ENCODE assay signal across 8 cellular contexts in the genomic region with DNA sequence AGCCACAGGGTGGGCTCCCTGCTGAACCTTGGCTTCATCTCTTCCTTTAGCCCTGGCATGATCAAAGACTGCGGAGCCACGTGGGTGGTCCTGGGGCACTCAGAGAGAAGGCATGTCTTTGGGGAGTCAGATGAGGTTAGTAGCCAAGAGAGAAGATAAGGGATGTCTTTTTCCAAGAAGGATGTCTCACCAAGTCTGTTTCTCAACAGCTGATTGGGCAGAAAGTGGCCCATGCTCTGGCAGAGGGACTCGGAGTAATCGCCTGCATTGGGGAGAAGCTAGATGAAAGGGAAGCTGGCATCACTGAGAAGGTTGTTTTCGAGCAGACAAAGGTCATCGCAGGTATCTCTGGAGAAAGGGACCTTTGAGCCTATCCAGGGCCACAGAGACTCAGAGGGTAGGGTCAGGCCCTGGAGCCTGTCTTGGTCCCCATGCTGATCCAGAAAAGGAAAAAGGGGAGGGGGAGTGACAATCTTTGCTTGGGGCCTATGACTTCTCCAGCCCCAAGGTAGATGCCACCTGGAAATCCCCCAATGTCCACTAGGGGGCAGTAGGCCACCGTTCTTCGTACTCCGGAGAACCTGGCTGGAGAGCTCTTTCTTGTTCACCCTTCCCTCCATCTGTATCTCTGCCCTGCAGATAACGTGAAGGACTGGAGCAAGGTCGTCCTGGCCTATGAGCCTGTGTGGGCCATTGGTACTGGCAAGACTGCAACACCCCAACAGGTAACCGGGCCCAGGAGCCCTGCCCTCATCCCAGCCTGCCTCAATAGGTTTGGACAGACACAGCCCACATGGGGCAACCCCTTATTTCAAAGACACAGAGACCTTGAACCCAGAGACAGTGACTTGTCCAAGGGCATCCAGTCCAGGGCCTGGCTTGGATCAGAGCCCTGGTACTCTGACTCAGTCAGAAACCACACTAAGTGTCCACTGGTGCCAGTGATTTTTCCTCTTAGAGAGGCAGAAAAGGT. TPM values are rescaled to one million over a fixed set of nuclear protein-coding genes. Genes with fewer than 3 reads are reported as not detected.
DNase-seq lines count a peak whose midpoint lies in the region; ATAC-seq and TF ChIP-seq lines count a peak whose summit lies in the region.

No MANE protein-coding gene starts in this region.

- peaks cover 42% of the 10 kb centered on the region for H3K4me1 Mint-ChIP-seq in activated naive CD8-positive, alpha-beta T cell treated with anti-CD3 and anti-CD28 coated beads, Interleukin-2, amount 10 ng/mL, durations not matched to agents 7 days and 5 days
- H3K4me1 Mint-ChIP-seq in progenitor cell of endocrine pancreas (ENCODE audit: low read depth), result peaks cover 30% of the 10 kb centered on the region

- no peaks in the 10 kb centered on the region for H3K9me3 Mint-ChIP-seq in activated naive CD8-positive, alpha-beta T cell treated with anti-CD3 and anti-CD28 coated beads, Interleukin-2, amount 10 ng/mL, durations not matched to agents 7 days and 5 days
- no peaks in the 10 kb centered on the region for H3K9me3 Mint-ChIP-seq in progenitor cell of endocrine pancreas (ENCODE audit: low read depth)

- H3K27ac ChIP-seq in left ventricle myocardium inferior (replicated peaks) (peak overlapping the region; percentile 99), upper lobe of right lung (no peak overlapping the region)

- DNase-seq in ELR (ENCODE audit: low read depth), result peak; percentile 84
- DNase-seq in NCI-H1048 (lab: John Stamatoyannopoulos, UW), result peak; percentile 51
- DNase-seq in SKM-1 (lab: John Stamatoyannopoulos, UW; ENCODE audit: unreplicated experiment), result peak; percentile 20
- peak; percentile 83 for DNase-seq in activated naive CD8-positive, alpha-beta T cell treated with anti-CD3 and anti-CD28 coated beads, Interleukin-2, amount 10 ng/mL, durations not matched to agents 7 days and 5 days
- peak; percentile 69 for DNase-seq in left ventricle myocardium inferior
- DNase-seq in progenitor cell of endocrine pancreas (ENCODE audit: low spot score, unreplicated experiment), result peak; percentile 95
- DNase-seq in upper lobe of right lung, result peak; percentile 83

- ATAC-seq in activated naive CD8-positive, alpha-beta T cell treated with anti-CD3 and anti-CD28 coated beads, Interleukin-2, amount 10 ng/mL, durations not matched to agents 7 days and 5 days (ENCODE audit: low read depth), result no peak
- ATAC-seq in upper lobe of right lung, result peak; percentile 21
- no peak for ATAC-seq in HG02588 (IDR thresholded peaks at IDR 0.05; ENCODE audit: unreplicated experiment)

- peaks cover 68% of the 10 kb centered on the region for H3K4me1 ChIP-seq in left ventricle myocardium inferior
- H3K4me1 ChIP-seq in upper lobe of right lung, result peaks cover 39% of the 10 kb centered on the region

- H3K4me3 Mint-ChIP-seq in activated naive CD8-positive, alpha-beta T cell treated with anti-CD3 and anti-CD28 coated beads, Interleukin-2, amount 10 ng/mL, durations not matched to agents 7 days and 5 days, result peak overlapping the region; percentile 95
- peak overlapping the region; percentile 94 for H3K4me3 Mint-ChIP-seq in progenitor cell of endocrine pancreas (ENCODE audit: low read depth)

- H3K9me3 ChIP-seq in left ventricle myocardium inferior (replicated peaks), result no peaks in the 10 kb centered on the region
- H3K9me3 ChIP-seq in upper lobe of right lung, result no peaks in the 10 kb centered on the region

- intact Hi-C loops in left ventricle myocardium inferior (cut with micrococcal nuclease), result no loop called here
- intact Hi-C loops in upper lobe of right lung (cut with DNase I), result loop anchor here (10.0 kb wide), 1 partner anchor 65 kb away; no protein-coding TSS in a partner anchor

- peak overlapping the region; percentile 78 for H3K27ac Mint-ChIP-seq in activated naive CD8-positive, alpha-beta T cell treated with anti-CD3 and anti-CD28 coated beads, Interleukin-2, amount 10 ng/mL, durations not matched to agents 7 days and 5 days
- H3K27ac Mint-ChIP-seq in progenitor cell of endocrine pancreas, result peak overlapping the region; percentile 85

- H3K36me3 Mint-ChIP-seq in activated naive CD8-positive, alpha-beta T cell treated with anti-CD3 and anti-CD28 coated beads, Interleukin-2, amount 10 ng/mL, durations not matched to agents 7 days and 5 days, result peaks cover 36% of the 10 kb centered on the region
- H3K36me3 Mint-ChIP-seq in progenitor cell of endocrine pancreas (ENCODE audit: insufficient read depth), result peaks cover 29% of the 10 kb centered on the region

- peak; percentile 95 for TF ChIP-seq CTCF in left ventricle myocardium inferior (IDR thresholded peaks at IDR 0.05; ENCODE audit: borderline replicate concordance)
- TF ChIP-seq CTCF in progenitor cell of endocrine pancreas (IDR thresholded peaks at IDR 0.05; ENCODE audit: unreplicated experiment), result peak; percentile 100
- peak; percentile 90 for TF ChIP-seq CTCF in upper lobe of right lung (IDR thresholded peaks at IDR 0.05)

- POLR2A ChIA-PET in activated naive CD8-positive, alpha-beta T cell treated with anti-CD3 and anti-CD28 coated beads, Interleukin-2, amount 10 ng/mL, durations not matched to agents 7 days and 5 days (lab: Charles Lee), result interaction anchor here (0.5 to 7.5 kb wide), 18 partner anchors 10 to 239 kb away, joined by 3 to 106 read pairs (median 5); partner anchors contain the start of genes C12orf57, CDCA3, COPS7A and ENO2

- no peaks in the 10 kb centered on the region for H3K27me3 Mint-ChIP-seq in activated naive CD8-positive, alpha-beta T cell treated with anti-CD3 and anti-CD28 coated beads, Interleukin-2, amount 10 ng/mL, durations not matched to agents 7 days and 5 days
- H3K27me3 Mint-ChIP-seq in progenitor cell of endocrine pancreas, result peaks cover 10% of the 10 kb centered on the region

- H3K27me3 ChIP-seq in left ventricle myocardium inferior (ENCODE audit: low read depth), result no peaks in the 10 kb centered on the region
- no peaks in the 10 kb centered on the region for H3K27me3 ChIP-seq in upper lobe of right lung

- H3K36me3 ChIP-seq in left ventricle myocardium inferior (peaks cover 37% of the 10 kb centered on the region), upper lobe of right lung (peaks cover 34% of the 10 kb centered on the region)

- H3K4me3 ChIP-seq in left ventricle myocardium inferior, result peak overlapping the region; percentile 100
- peak overlapping the region; percentile 100 for H3K4me3 ChIP-seq in upper lobe of right lung

RNA-seq across cellular contexts. Expression of gene TPI1, which starts 2.0 kb away (rescaled TPM):
- total RNA-seq in activated naive CD8-positive, alpha-beta T cell treated with anti-CD3 and anti-CD28 coated beads, Interleukin-2, amount 10 ng/mL, durations not matched to agents 7 days and 5 days, result 1,000 to 10,000 TPM; 1,129 to 1,200 TPM
- total RNA-seq in left ventricle myocardium inferior (753 TPM), progenitor cell of endocrine pancreas (498 and 505 TPM in 2 replicates), upper lobe of right lung (280 TPM)

RNA-seq across cellular contexts. Expression of gene SPSB2, which starts 3.8 kb away (rescaled TPM):
- 10 to 100 TPM; 16.4 to 17.0 TPM for total RNA-seq in activated naive CD8-positive, alpha-beta T cell treated with anti-CD3 and anti-CD28 coated beads, Interleukin-2, amount 10 ng/mL, durations not matched to agents 7 days and 5 days
- 3.2 TPM for total RNA-seq in left ventricle myocardium inferior
- total RNA-seq in progenitor cell of endocrine pancreas, result 11.7 and 15.7 TPM in 2 replicates
- total RNA-seq in upper lobe of right lung, result 30.2 TPM

RNA-seq across cellular contexts. Expression of gene USP5, which starts 17.4 kb away (rescaled TPM):
- total RNA-seq in activated naive CD8-positive, alpha-beta T cell treated with anti-CD3 and anti-CD28 coated beads, Interleukin-2, amount 10 ng/mL, durations not matched to agents 7 days and 5 days, result 10 to 100 TPM; 84.8 to 95.4 TPM
- total RNA-seq in left ventricle myocardium inferior (73.6 TPM), progenitor cell of endocrine pancreas (183 and 185 TPM in 2 replicates), upper lobe of right lung (63.9 TPM)

RNA-seq across cellular contexts. Expression of gene CDCA3, which starts 18.2 kb away (rescaled TPM):
- 10 to 100 TPM; 76.7 to 85.2 TPM for total RNA-seq in activated naive CD8-positive, alpha-beta T cell treated with anti-CD3 and anti-CD28 coated beads, Interleukin-2, amount 10 ng/mL, durations not matched to agents 7 days and 5 days
- total RNA-seq in left ventricle myocardium inferior (0.55 TPM), progenitor cell of endocrine pancreas (36.1 and 40.6 TPM in 2 replicates), upper lobe of right lung (1.1 TPM)

RNA-seq across cellular contexts. Expression of gene GNB3, which starts 28.6 kb away (rescaled TPM):
- total RNA-seq in activated naive CD8-positive, alpha-beta T cell treated with anti-CD3 and anti-CD28 coated beads, Interleukin-2, amount 10 ng/mL, durations not matched to agents 7 days and 5 days, result 1 to 10 TPM; 2.6 to 3.1 TPM
- total RNA-seq in left ventricle myocardium inferior, result 7.5 TPM
- total RNA-seq in progenitor cell of endocrine pancreas, result 5.6 and 7.0 TPM in 2 replicates
- total RNA-seq in upper lobe of right lung, result 0.32 TPM

Comparison
In these comparisons a context has a peak if more than half of its experiments do, and no peak if none do; other contexts are left out.
1. DNase-seq: peak in every context shown above with its lines; median percentile 95 in progenitor cell of endocrine pancreas; 84 in ELR; 83 in activated naive CD8-positive, alpha-beta T cell treated with anti-CD3 and anti-CD28 coated beads, Interleukin-2, amount 10 ng/mL, durations not matched to agents 7 days and 5 days; 83 in upper lobe of right lung; 69 in left ventricle myocardium inferior; 51 in NCI-H1048; 20 in SKM-1.